17 cellular contexts compared by ENCODE assay signal in genomic region chr22:49756201-49756600, GRCh38.
"Had no signal": no experiment of that assay in that cellular context is flagged by ENCODE, and none has a peak within 500 bp of the region (broad histone marks: within the 10 kb centered on the region; RNA-seq: fewer than 3 reads in every experiment).

No MANE protein-coding gene starts in this region.

- H3K36me3 Mint-ChIP-seq: activated CD4-positive, alpha-beta memory T cell treated with anti-CD3 and anti-CD28 coated beads for 36 hours; activated naive CD8-positive, alpha-beta T cell had no signal

- H3K27ac ChIP-seq: adrenal gland, ascending aorta, colonic mucosa, esophagus squamous epithelium, tibial artery had no signal

- DNase-seq: activated B cell treated with CpG ODN at 0.5 μM for 24 hours; activated CD4-positive, alpha-beta memory T cell treated with anti-CD3 and anti-CD28 coated beads for 36 hours; activated CD4-positive, alpha-beta T cell treated with anti-CD3 and anti-CD28 coated beads for 4 hours; activated naive CD4-positive, alpha-beta T cell; central memory CD4-positive, alpha-beta T cell; colonic mucosa; esophagus squamous epithelium; kidney glomerular epithelial cell; nucleus accumbens; stimulated activated CD4-positive, alpha-beta T cell treated with anti-CD3 and anti-CD28 coated beads, Interleukin-4, amount 100 ng/mL, for 24 hours; T1000 had no signal

- H3K4me3 ChIP-seq: adrenal gland, ascending aorta, colonic mucosa, esophagus squamous epithelium, tibial artery had no signal

- H3K27me3 Mint-ChIP-seq: activated naive CD8-positive, alpha-beta T cell; stimulated activated naive CD8-positive, alpha-beta T cell treated with anti-CD3 and anti-CD28 coated beads, Interleukin-15, Interleukin-2, amounts not matched to agents 100 ng/mL and 50 ng/mL, for 24 hours had no signal

- H3K4me3 Mint-ChIP-seq: activated B cell treated with CpG ODN at 0.5 μM for 24 hours; activated CD4-positive, alpha-beta memory T cell treated with anti-CD3 and anti-CD28 coated beads for 36 hours; activated naive CD8-positive, alpha-beta T cell; stimulated activated naive CD8-positive, alpha-beta T cell treated with anti-CD3 and anti-CD28 coated beads, Interleukin-15, Interleukin-2, amounts not matched to agents 100 ng/mL and 50 ng/mL, for 24 hours; T-helper 1 cell treated with Interleukin-12 subunit alpha and Interleukin-12 subunit beta and Interleukin-4 antibody, amounts not matched to agents 30 μg/mL and 1 μg/mL, for 36 hours had no signal

- H3K9me3 ChIP-seq: adrenal gland, ascending aorta, colonic mucosa, esophagus squamous epithelium, tibial artery had no signal

- H3K27ac Mint-ChIP-seq: activated B cell treated with CpG ODN at 0.5 μM for 24 hours; activated CD4-positive, alpha-beta memory T cell treated with anti-CD3 and anti-CD28 coated beads for 36 hours; activated naive CD8-positive, alpha-beta T cell; stimulated activated naive CD8-positive, alpha-beta T cell treated with anti-CD3 and anti-CD28 coated beads, Interleukin-15, Interleukin-2, amounts not matched to agents 100 ng/mL and 50 ng/mL, for 24 hours; T-helper 1 cell treated with Interleukin-12 subunit alpha and Interleukin-12 subunit beta and Interleukin-4 antibody, amounts not matched to agents 30 μg/mL and 1 μg/mL, for 36 hours had no signal

- H3K27me3 ChIP-seq: ascending aorta, colonic mucosa had no signal

- H3K4me1 ChIP-seq: adrenal gland, ascending aorta, colonic mucosa had no signal

- H3K36me3 ChIP-seq: adrenal gland, ascending aorta, colonic mucosa, esophagus squamous epithelium, tibial artery had no signal

- H3K9me3 Mint-ChIP-seq: activated B cell treated with CpG ODN at 0.5 μM for 24 hours; activated CD4-positive, alpha-beta memory T cell treated with anti-CD3 and anti-CD28 coated beads for 36 hours; stimulated activated naive CD8-positive, alpha-beta T cell treated with anti-CD3 and anti-CD28 coated beads, Interleukin-15, Interleukin-2, amounts not matched to agents 100 ng/mL and 50 ng/mL, for 24 hours; T-helper 1 cell treated with Interleukin-12 subunit alpha and Interleukin-12 subunit beta and Interleukin-4 antibody, amounts not matched to agents 30 μg/mL and 1 μg/mL, for 36 hours had no signal
